In the genomic region with DNA sequence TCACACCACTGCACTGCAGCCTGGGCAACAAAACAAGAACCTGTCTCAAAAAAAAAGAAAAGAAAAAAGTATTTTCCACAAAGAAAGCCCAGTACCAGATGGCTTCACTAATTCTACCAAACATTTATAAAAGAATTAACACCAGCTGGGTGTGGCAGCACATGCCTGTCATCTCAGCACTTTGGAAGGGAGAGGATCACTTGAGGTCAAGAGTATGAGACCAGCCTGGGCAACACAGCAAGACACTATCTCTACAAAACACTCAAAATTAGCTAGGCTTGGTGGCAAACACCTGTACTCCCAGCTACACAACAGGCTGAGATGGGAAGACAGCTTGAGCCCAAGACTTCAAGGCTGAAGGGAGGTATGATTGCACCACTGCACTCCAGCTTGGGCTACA, we compare ENCODE assay signal across 2 cellular contexts.
TF ChIP-seq lines count a peak whose summit lies in the region.

No MANE protein-coding gene starts in this region.

TF ChIP-seq in HepG2, 621 proteins besides CTCF, POLR2A, EP300 and RAD21:
- TF ChIP-seq ZNF121 (CRISPR knock-in tag; IDR thresholded peaks at IDR 0.05), result peak; percentile 76
- TF ChIP-seq, protein P1, sequence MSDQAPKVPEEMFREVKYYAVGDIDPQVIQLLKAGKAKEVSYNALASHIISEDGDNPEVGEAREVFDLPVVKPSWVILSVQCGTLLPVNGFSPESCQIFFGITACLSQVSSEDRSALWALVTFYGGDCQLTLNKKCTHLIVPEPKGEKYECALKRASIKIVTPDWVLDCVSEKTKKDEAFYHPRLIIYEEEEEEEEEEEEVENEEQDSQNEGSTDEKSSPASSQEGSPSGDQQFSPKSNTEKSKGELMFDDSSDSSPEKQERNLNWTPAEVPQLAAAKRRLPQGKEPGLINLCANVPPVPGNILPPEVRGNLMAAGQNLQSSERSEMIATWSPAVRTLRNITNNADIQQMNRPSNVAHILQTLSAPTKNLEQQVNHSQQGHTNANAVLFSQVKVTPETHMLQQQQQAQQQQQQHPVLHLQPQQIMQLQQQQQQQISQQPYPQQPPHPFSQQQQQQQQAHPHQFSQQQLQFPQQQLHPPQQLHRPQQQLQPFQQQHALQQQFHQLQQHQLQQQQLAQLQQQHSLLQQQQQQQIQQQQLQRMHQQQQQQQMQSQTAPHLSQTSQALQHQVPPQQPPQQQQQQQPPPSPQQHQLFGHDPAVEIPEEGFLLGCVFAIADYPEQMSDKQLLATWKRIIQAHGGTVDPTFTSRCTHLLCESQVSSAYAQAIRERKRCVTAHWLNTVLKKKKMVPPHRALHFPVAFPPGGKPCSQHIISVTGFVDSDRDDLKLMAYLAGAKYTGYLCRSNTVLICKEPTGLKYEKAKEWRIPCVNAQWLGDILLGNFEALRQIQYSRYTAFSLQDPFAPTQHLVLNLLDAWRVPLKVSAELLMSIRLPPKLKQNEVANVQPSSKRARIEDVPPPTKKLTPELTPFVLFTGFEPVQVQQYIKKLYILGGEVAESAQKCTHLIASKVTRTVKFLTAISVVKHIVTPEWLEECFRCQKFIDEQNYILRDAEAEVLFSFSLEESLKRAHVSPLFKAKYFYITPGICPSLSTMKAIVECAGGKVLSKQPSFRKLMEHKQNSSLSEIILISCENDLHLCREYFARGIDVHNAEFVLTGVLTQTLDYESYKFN (CRISPR knock-in tag; conservative IDR thresholded peaks at IDR 0.05), result no peak
- TF ChIP-seq ZNF629 (CRISPR knock-in tag; conservative IDR thresholded peaks at IDR 0.05), result no peak
- no peak for TF ChIP-seq NFIC (IDR thresholded peaks at IDR 0.05; ENCODE audit: low read length)
- TF ChIP-seq, protein P2, sequence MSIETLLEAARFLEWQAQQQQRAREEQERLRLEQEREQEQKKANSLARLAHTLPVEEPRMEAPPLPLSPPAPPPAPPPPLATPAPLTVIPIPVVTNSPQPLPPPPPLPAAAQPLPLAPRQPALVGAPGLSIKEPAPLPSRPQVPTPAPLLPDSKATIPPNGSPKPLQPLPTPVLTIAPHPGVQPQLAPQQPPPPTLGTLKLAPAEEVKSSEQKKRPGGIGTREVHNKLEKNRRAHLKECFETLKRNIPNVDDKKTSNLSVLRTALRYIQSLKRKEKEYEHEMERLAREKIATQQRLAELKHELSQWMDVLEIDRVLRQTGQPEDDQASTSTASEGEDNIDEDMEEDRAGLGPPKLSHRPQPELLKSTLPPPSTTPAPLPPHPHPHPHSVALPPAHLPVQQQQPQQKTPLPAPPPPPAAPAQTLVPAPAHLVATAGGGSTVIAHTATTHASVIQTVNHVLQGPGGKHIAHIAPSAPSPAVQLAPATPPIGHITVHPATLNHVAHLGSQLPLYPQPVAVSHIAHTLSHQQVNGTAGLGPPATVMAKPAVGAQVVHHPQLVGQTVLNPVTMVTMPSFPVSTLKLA (IDR thresholded peaks at IDR 0.05), result no peak
- no peak for TF ChIP-seq ZNF782 (CRISPR knock-in tag; IDR thresholded peaks at IDR 0.05; ENCODE audit: borderline replicate concordance)

TF ChIP-seq in SK-N-SH treated with all-trans-retinoic acid at 6 μM for 48 hours, 23 proteins besides CTCF, POLR2A, EP300 and RAD21:
- TF ChIP-seq, protein P3, sequence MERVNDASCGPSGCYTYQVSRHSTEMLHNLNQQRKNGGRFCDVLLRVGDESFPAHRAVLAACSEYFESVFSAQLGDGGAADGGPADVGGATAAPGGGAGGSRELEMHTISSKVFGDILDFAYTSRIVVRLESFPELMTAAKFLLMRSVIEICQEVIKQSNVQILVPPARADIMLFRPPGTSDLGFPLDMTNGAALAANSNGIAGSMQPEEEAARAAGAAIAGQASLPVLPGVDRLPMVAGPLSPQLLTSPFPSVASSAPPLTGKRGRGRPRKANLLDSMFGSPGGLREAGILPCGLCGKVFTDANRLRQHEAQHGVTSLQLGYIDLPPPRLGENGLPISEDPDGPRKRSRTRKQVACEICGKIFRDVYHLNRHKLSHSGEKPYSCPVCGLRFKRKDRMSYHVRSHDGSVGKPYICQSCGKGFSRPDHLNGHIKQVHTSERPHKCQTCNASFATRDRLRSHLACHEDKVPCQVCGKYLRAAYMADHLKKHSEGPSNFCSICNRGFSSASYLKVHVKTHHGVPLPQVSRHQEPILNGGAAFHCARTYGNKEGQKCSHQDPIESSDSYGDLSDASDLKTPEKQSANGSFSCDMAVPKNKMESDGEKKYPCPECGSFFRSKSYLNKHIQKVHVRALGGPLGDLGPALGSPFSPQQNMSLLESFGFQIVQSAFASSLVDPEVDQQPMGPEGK (CRISPR knock-in tag; IDR thresholded peaks at IDR 0.05; ENCODE audit: borderline replicate concordance), result no peak
- no peak for TF ChIP-seq TOX (CRISPR knock-in tag; IDR thresholded peaks at IDR 0.05; ENCODE audit: borderline replicate concordance)
- TF ChIP-seq ZNF565 (CRISPR knock-in tag; conservative IDR thresholded peaks at IDR 0.05; ENCODE audit: low read depth), result no peak
- no peak for TF ChIP-seq ZFP30 (CRISPR knock-in tag; IDR thresholded peaks at IDR 0.05)
- no peak for TF ChIP-seq OSR1 (CRISPR knock-in tag; IDR thresholded peaks at IDR 0.05)
- no peak for TF ChIP-seq BACH2 (CRISPR knock-in tag; IDR thresholded peaks at IDR 0.05; ENCODE audit: borderline replicate concordance)
- no peak for TF ChIP-seq GLIS3 (CRISPR knock-in tag; IDR thresholded peaks at IDR 0.05)
- TF ChIP-seq ZC3H10 (CRISPR knock-in tag; IDR thresholded peaks at IDR 0.05), result no peak
- TF ChIP-seq ZNF8 (CRISPR knock-in tag; IDR thresholded peaks at IDR 0.05), result no peak
- TF ChIP-seq CSRNP3 (CRISPR knock-in tag; IDR thresholded peaks at IDR 0.05), result no peak
- TF ChIP-seq POU6F1 (CRISPR knock-in tag; IDR thresholded peaks at IDR 0.05; ENCODE audit: borderline replicate concordance, low read depth), result no peak
